In genomic region chr19:31326329-31327028, GRCh38 we compare ENCODE assay signal across 19 cellular contexts.
"Had no signal": no experiment of that assay in that cellular context is flagged by ENCODE, and none has a peak within 500 bp of the region (broad histone marks: within the 10 kb centered on the region; RNA-seq: fewer than 3 reads in every experiment).

No MANE protein-coding gene starts in this region.

- DNase-seq: activated CD4-positive, alpha-beta T cell treated with anti-CD3 and anti-CD28 coated beads for 36 hours; activated CD8-positive, alpha-beta memory T cell treated with anti-CD3 and anti-CD28 coated beads, Interleukin-2, amount 50 U/mL, for 4 hours; activated CD8-positive, alpha-beta T cell treated with anti-CD3 and anti-CD28 coated beads for 36 hours; activated naive CD8-positive, alpha-beta T cell treated with anti-CD3 and anti-CD28 coated beads, Interleukin-2, amount 10 ng/mL, durations not matched to agents 7 days and 5 days; aorta; esophagus squamous epithelium; hippocampal formation; lower lobe of right lung; naive thymus-derived CD4-positive, alpha-beta T cell; sigmoid colon; stimulated activated CD4-positive, alpha-beta T cell treated with anti-CD3 and anti-CD28 coated beads, Interleukin-15, amount 100 ng/mL, for 24 hours; stimulated activated CD4-positive, alpha-beta T cell treated with anti-CD3 and anti-CD28 coated beads, Interleukin-4, amount 100 ng/mL, for 24 hours; stomach; T-cell; T1000; thyroid gland had no signal

- H3K27me3 ChIP-seq: esophagus squamous epithelium, gastroesophageal sphincter, neutrophil, sigmoid colon, stomach, thyroid gland had no signal

- H3K36me3 ChIP-seq: esophagus squamous epithelium, gastroesophageal sphincter, lower lobe of right lung, neutrophil, sigmoid colon, stomach, thyroid gland had no signal

- H3K27ac ChIP-seq: esophagus squamous epithelium, gastroesophageal sphincter, lower lobe of right lung, neutrophil, thyroid gland, VCaP had no signal

- ATAC-seq: activated CD4-positive, alpha-beta T cell treated with anti-CD3 and anti-CD28 coated beads for 36 hours; activated CD8-positive, alpha-beta T cell treated with anti-CD3 and anti-CD28 coated beads for 36 hours; gastroesophageal sphincter; lower lobe of right lung; naive thymus-derived CD4-positive, alpha-beta T cell; T-cell had no signal

- H3K4me3 ChIP-seq: esophagus squamous epithelium, gastroesophageal sphincter, lower lobe of right lung, sigmoid colon, stomach, thyroid gland had no signal

- H3K9me3 ChIP-seq: esophagus squamous epithelium, gastroesophageal sphincter, lower lobe of right lung, neutrophil, sigmoid colon, stomach, thyroid gland had no signal
